In the genomic region with DNA sequence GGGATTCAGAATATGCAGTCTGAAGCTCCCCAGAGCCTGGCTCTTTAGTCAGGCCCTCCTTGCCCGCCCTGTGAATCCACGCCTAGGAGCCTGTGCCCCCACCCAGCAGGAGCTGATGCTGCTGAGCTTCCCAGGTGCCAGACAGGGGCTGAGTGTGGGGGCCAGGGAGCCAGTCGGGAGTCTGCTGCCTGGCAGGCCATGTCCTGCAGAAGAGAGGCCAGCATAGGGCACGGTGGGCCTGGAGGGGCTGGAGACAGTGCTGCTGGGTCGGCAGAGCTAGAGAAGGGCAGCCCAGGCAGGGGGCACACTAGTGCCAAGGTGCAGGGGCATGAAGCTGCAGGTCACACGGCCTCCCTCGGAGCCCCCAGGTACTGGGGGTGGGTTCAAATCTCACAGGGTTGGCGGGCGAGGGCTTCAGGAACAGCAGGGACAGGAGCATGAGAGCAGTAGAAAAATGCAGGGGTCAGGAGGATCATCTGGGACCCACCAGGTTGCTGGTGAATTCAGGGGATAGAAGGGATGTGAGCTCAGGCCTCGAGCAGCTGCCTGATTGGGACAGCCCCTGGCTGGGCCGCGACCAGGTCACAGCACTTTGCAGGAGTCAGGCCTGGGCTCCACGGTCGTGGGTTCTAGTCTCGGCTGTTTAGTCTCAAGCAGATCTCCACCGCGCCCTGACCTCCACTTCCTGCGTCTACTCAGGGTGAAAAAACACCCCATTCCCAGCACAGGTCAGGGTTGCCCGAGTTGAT, we compare ENCODE assay signal across 21 cellular contexts. TPM values are rescaled to one million over a fixed set of nuclear protein-coding genes. Genes with fewer than 3 reads are reported as not detected.
DNase-seq lines count a peak whose midpoint lies in the region; ATAC-seq, FAIRE-seq and TF ChIP-seq lines count a peak whose summit lies in the region.
"Had no signal": no experiment of that assay in that cellular context is flagged by ENCODE, and none has a peak within 500 bp of the region (broad histone marks: within the 10 kb centered on the region; RNA-seq: fewer than 3 reads in every experiment).

No MANE protein-coding gene starts in this region.

- H4K20me1 ChIP-seq in K562 (replicated peaks; ENCODE audit: control insufficient read depth, insufficient read depth, low read length): peaks cover 33% of the 10 kb centered on the region; the same call in 1 of the 2 replicates

- no peak overlapping the region for H3K4ac ChIP-seq in mesendoderm (ENCODE audit: low read depth, low read length)

- DNase-seq in H7 (peak; percentile 30), K562 (ENCODE audit: extremely low read depth in 1 of 4, low spot score in 3 of 4) (no peak), mesendoderm (no peak), vagina (ENCODE audit: extremely low spot score in 2 of 2) (no peak), glomerular visceral epithelial cell (ENCODE audit: extremely low spot score) (no peak), T1000 (lab: John Stamatoyannopoulos, UW) (no peak)
- DNase-seq: AML-193; Caco-2; CD4-positive, CD25-positive, alpha-beta regulatory T cell; GDM1; GM23248; KG1; NCI-H1105 treated with DMSO at 0.1 percent for 48 hours; NCI-H1694; NCI-H2081 treated with DMSO at 0.1 percent for 48 hours; NCI-H510A; NCI-H748 treated with DMSO at 0.1 percent for 48 hours; OCI-M1; RPMI8226 had no signal

- FAIRE-seq in K562 (lab: Jason Lieb, UNC): no peak

- H2BK5ac ChIP-seq in mesendoderm (ENCODE audit: low read length): no peak overlapping the region

- peak overlapping the region; percentile 58 for H3K56ac ChIP-seq in mesendoderm (ENCODE audit: low read length)

- no peak overlapping the region for H2AK5ac ChIP-seq in mesendoderm (ENCODE audit: low read length)

- no peak overlapping the region for H4K8ac ChIP-seq in mesendoderm (ENCODE audit: low read depth, low read length)

- no peaks in the 10 kb centered on the region for H3K79me1 ChIP-seq in mesendoderm (ENCODE audit: low read length)

- H3K9me3 ChIP-seq in K562 (replicated peaks; ENCODE audit: control insufficient read depth, insufficient read depth, low read depth, low read length) (no peaks in the 10 kb centered on the region), vagina (no peaks in the 10 kb centered on the region)
- H3K9me3 ChIP-seq: Caco-2, SJCRH30 had no signal

- TF ChIP-seq RAD21 in K562 (CRISPR knock-in tag; conservative IDR thresholded peaks at IDR 0.05 in 1 of 2, IDR thresholded peaks at IDR 0.05 in 1 of 2): no peak

- H3K27ac ChIP-seq in K562 (ENCODE audit: extremely low read depth, low read depth, low read length): no peak overlapping the region
- no peak overlapping the region for H3K27ac ChIP-seq in mesendoderm (ENCODE audit: low read depth, low read length)
- peak overlapping the region; percentile 83 for H3K27ac ChIP-seq in vagina
- H3K27ac ChIP-seq: GM23248, SJCRH30 had no signal

- BruUV-seq in K562 (replicated peaks; lab: Mats Ljungman, UMichigan): no TSS peak

- H3K4me2 ChIP-seq in K562 (ENCODE audit: insufficient read depth, low read length) (no peak overlapping the region), mesendoderm (ENCODE audit: low read length) (no peak overlapping the region)

- TF ChIP-seq CTCF in K562 (IDR thresholded peaks at IDR 0.05 in 2 of 3, conservative IDR thresholded peaks at IDR 0.05 in 1 of 3; ENCODE audit: insufficient read depth in 2 of 3, low read depth in 1 of 3, low read length in 3 of 3) (no peak), vagina (IDR thresholded peaks at IDR 0.05) (no peak)

- H3K9ac ChIP-seq in K562 (ENCODE audit: insufficient read depth in 1 of 2, low read depth in 2 of 2, low read length in 2 of 2) (peak overlapping the region in 1 of 2 experiments; percentile 45; a peak in 2 of 4 replicates), mesendoderm (ENCODE audit: low read length) (no peak overlapping the region)
- H3K9ac ChIP-seq: GM23248 had no signal

- H2BK120ac ChIP-seq in mesendoderm (ENCODE audit: low read depth, low read length): no peak overlapping the region

- TF ChIP-seq POLR2A in K562 (conservative IDR thresholded peaks at IDR 0.05): no peak
- TF ChIP-seq POLR2A in vagina (IDR thresholded peaks at IDR 0.05): no peak

- H3K9me1 ChIP-seq in K562 (ENCODE audit: control insufficient read depth, insufficient read depth, low read length): peaks cover 8% of the 10 kb centered on the region

- H3K4me1 ChIP-seq in K562 (replicated peaks in 1 of 2; ENCODE audit: control insufficient read depth in 2 of 2, insufficient read depth in 2 of 2, low read length in 2 of 2) (peaks cover 15 to 62% of the 10 kb centered on the region in 2 experiments), mesendoderm (ENCODE audit: control insufficient read depth, low read depth, low read length) (peaks cover 10% of the 10 kb centered on the region), vagina (peaks cover 36% of the 10 kb centered on the region)
- H3K4me1 ChIP-seq: SJCRH30 had no signal

- no peak overlapping the region for H4K5ac ChIP-seq in mesendoderm (ENCODE audit: low read length)

- WGBS in K562 (ENCODE audit: insufficient coverage, low coverage, missing lambda C conversion rate): 28% methylated on average over 19 of the region's 19 CpGs
- no CpG with 5 or more reads among the region's 19 CpGs for WGBS in mesendoderm (ENCODE audit: extremely low coverage, insufficient coverage, low lambda C conversion rate)

- H3K79me2 ChIP-seq in K562 (ENCODE audit: control insufficient read depth, insufficient read depth, low read length) (no peaks in the 10 kb centered on the region; the same call in 2 of the 3 replicates), mesendoderm (ENCODE audit: control insufficient read depth, insufficient read depth, low read length) (no peaks in the 10 kb centered on the region)

- intact Hi-C loops in K562 (cut with micrococcal nuclease) (loop anchor here (10.0 kb wide), 1 partner anchor 45 kb away; no protein-coding TSS in a partner anchor), vagina (cut with DNase I) (no loop called here)

- H2AFZ ChIP-seq in K562 (ENCODE audit: low read depth, low read length): no peak overlapping the region
- H2AFZ ChIP-seq: GM23248 had no signal

- H3K4me3 ChIP-seq in H7 (ENCODE audit: insufficient read depth, low read depth, low read length) (no peak overlapping the region), K562 (no peak overlapping the region), mesendoderm (ENCODE audit: low read length) (no peak overlapping the region), vagina (no peak overlapping the region)
- H3K4me3 ChIP-seq: GM23248, SJCRH30 had no signal

- H3K18ac ChIP-seq in mesendoderm (ENCODE audit: low read length): no peak overlapping the region

- TF ChIP-seq EP300 in K562 (IDR thresholded peaks at IDR 0.05; ENCODE audit: low read length): no peak

- H3K23ac ChIP-seq in mesendoderm (ENCODE audit: low read length): no peak overlapping the region

- in situ Hi-C loops in K562 (cut with MboI): no loop called here

- H3K36me3 ChIP-seq in H7 (replicated peaks; ENCODE audit: control insufficient read depth, insufficient read depth, low read length) (no peaks in the 10 kb centered on the region), K562 (ENCODE audit: control insufficient read depth, insufficient read depth, low read length) (no peaks in the 10 kb centered on the region), mesendoderm (ENCODE audit: control insufficient read depth, insufficient read depth, low read length) (no peaks in the 10 kb centered on the region), vagina (no peaks in the 10 kb centered on the region)
- H3K36me3 ChIP-seq: SJCRH30 had no signal

- POLR2A ChIA-PET in K562 (lab: Yijun Ruan, JAX): interaction anchor here (0.5 to 6.0 kb wide), 15 partner anchors 8 to 672 kb away, joined by 3 to 52 read pairs (median 4); no protein-coding TSS in a partner anchor

- H3K27me3 ChIP-seq in H7 (ENCODE audit: control insufficient read depth, insufficient read depth, low read length): peaks cover 16% of the 10 kb centered on the region
- H3K27me3 ChIP-seq in K562 (ENCODE audit: control insufficient read depth in 2 of 2, insufficient read depth in 2 of 2, low read length in 2 of 2): peaks cover 34 to 61% of the 10 kb centered on the region in 2 experiments; a peak in 4 of 5 replicates
- H3K27me3 ChIP-seq in mesendoderm (ENCODE audit: insufficient read depth, low read length, poor library complexity): no peaks in the 10 kb centered on the region
- no peaks in the 10 kb centered on the region for H3K27me3 ChIP-seq in vagina

- no peak overlapping the region for H2BK15ac ChIP-seq in mesendoderm (replicated peaks; ENCODE audit: low read depth)

- ATAC-seq in K562 (no peak), GM21786 (IDR thresholded peaks at IDR 0.05; ENCODE audit: unreplicated experiment) (no peak)

- CTCF ChIA-PET in K562 (lab: Yijun Ruan, JAX; ENCODE audit: low intra/inter-chr PET ratio): interaction anchor here (0.7 kb wide), 1 partner anchor 302 kb away, joined by 3 read pairs; no protein-coding TSS in a partner anchor

RNA-seq across cellular contexts. Expression of a gene that starts 4.1 kb away (rescaled TPM):
- 28.4 and 36.0 TPM in 2 replicates for total RNA-seq in H7 (2014; rRNA removed; shearing (Covaris generic))
- total RNA-seq in K562 (2011; cell fraction: chromatin; rRNA removed; ENCODE audit: low replicate concordance): 625 and 1,610 TPM in 2 replicates
- 538 and 650 TPM in 2 replicates for total RNA-seq in K562 (2011; cell fraction: nucleolus; rRNA removed)
- total RNA-seq in K562 (2011; cell fraction: nucleoplasm; rRNA removed): 407 and 495 TPM in 2 replicates
- total RNA-seq in K562 (2014; rRNA removed): 116 and 125 TPM in 2 replicates
- total RNA-seq in K562 (2014; rRNA removed; fragmentation: Illumina TruSeq; extraction: Trizol): 92.5 and 94.6 TPM in 2 replicates
- total RNA-seq in K562 (2015; rRNA removed; fragmentation: Illumina TruSeq; extraction: Trizol): 28.1 and 34.9 TPM in 2 replicates
- total RNA-seq in K562 (2021): 177 and 195 TPM in 2 replicates
- polyA plus RNA-seq in K562 (2011; rRNA removed): 119 and 238 TPM in 2 replicates
- 143 and 156 TPM in 2 replicates for polyA plus RNA-seq in K562 (2011; cell fraction: cytosol; rRNA removed)
- 671 and 957 TPM in 2 replicates for polyA plus RNA-seq in K562 (2011; cell fraction: nucleus; rRNA removed)
- polyA plus RNA-seq in K562 (2012): 122 and 123 TPM in 2 replicates
- polyA plus RNA-seq in K562 (2014; fragmentation: Illumina TruSeq; extraction: Trizol): 135 and 164 TPM in 2 replicates
- 1 to 10 TPM in 1 of 2 experiments, under 1 TPM in 1; 0.03 to 1.9 TPM for polyA plus RNA-seq in K562 (2014; fragmentation: Nextera tagmentation; extraction: Ambion mirVana)
- 129 and 135 TPM in 2 replicates for polyA plus RNA-seq in K562 (2014; rRNA removed)
- 306 and 458 TPM in 2 replicates for polyA minus RNA-seq in K562 (2011; rRNA and poly(A)+ RNA removed)
- polyA minus RNA-seq in K562 (2011; cell fraction: cytosol; rRNA and poly(A)+ RNA removed): 83.2 and 205 TPM in 2 replicates
- polyA minus RNA-seq in K562 (2011; cell fraction: nucleus; rRNA and poly(A)+ RNA removed): 284 and 666 TPM in 2 replicates
- polyA plus RNA-seq in mesendoderm (2013, experiment 1 of 2): 6.2 TPM
- 5.7 TPM for polyA plus RNA-seq in mesendoderm (2013, experiment 2 of 2)
- total RNA-seq in vagina: 67.3 TPM
- polyA plus RNA-seq: CD4-positive, CD25-positive, alpha-beta regulatory T cell had no signal

RNA-seq across cellular contexts. Expression of a gene that starts 13.1 kb away (rescaled TPM):
- 3.7 and 7.3 TPM in 2 replicates for total RNA-seq in H7 (2014; rRNA removed; shearing (Covaris generic))
- total RNA-seq in K562 (2011; cell fraction: chromatin; rRNA removed; ENCODE audit: low replicate concordance): 12.5 and 89.3 TPM in 2 replicates
- 145 and 149 TPM in 2 replicates for total RNA-seq in K562 (2011; cell fraction: nucleolus; rRNA removed)
- 44.7 and 52.3 TPM in 2 replicates for total RNA-seq in K562 (2011; cell fraction: nucleoplasm; rRNA removed)
- 85.2 and 90.0 TPM in 2 replicates for total RNA-seq in K562 (2014; rRNA removed)
- total RNA-seq in K562 (2014; rRNA removed; fragmentation: Illumina TruSeq; extraction: Trizol): 2.1 and 2.8 TPM in 2 replicates
- 1.6 and 5.2 TPM in 2 replicates for total RNA-seq in K562 (2015; rRNA removed; fragmentation: Illumina TruSeq; extraction: Trizol)
- total RNA-seq in K562 (2021): 139 and 162 TPM in 2 replicates
- polyA plus RNA-seq in K562 (2011; rRNA removed): 9.2 and 33.6 TPM in 2 replicates
- polyA plus RNA-seq in K562 (2011; cell fraction: cytosol; rRNA removed): 60.0 and 286 TPM in 2 replicates
- 103 and 165 TPM in 2 replicates for polyA plus RNA-seq in K562 (2011; cell fraction: nucleus; rRNA removed)
- 49.9 and 97.0 TPM in 2 replicates for polyA plus RNA-seq in K562 (2012)
- polyA plus RNA-seq in K562 (2014; fragmentation: Illumina TruSeq; extraction: Trizol): 1.6 and 15.2 TPM in 2 replicates
- 1 to 10 TPM in 1 of 2 experiments, under 1 TPM in 1; 0.69 to 1.1 TPM for polyA plus RNA-seq in K562 (2014; fragmentation: Nextera tagmentation; extraction: Ambion mirVana)
- 110 and 150 TPM in 2 replicates for polyA plus RNA-seq in K562 (2014; rRNA removed)
- 2.4 and 2.8 TPM in 2 replicates for polyA minus RNA-seq in K562 (2011; rRNA and poly(A)+ RNA removed)
- 43.2 and 113 TPM in 2 replicates for polyA minus RNA-seq in K562 (2011; cell fraction: cytosol; rRNA and poly(A)+ RNA removed)
- polyA minus RNA-seq in K562 (2011; cell fraction: nucleus; rRNA and poly(A)+ RNA removed): 19.4 and 37.3 TPM in 2 replicates
- 0.52 TPM for polyA plus RNA-seq in mesendoderm (2013, experiment 1 of 2)
- 0.45 TPM for polyA plus RNA-seq in mesendoderm (2013, experiment 2 of 2)
- total RNA-seq in vagina: 14.5 TPM
- polyA plus RNA-seq: CD4-positive, CD25-positive, alpha-beta regulatory T cell had no signal

RNA-seq across cellular contexts. Expression of a gene that starts 50.4 kb away (rescaled TPM):
- total RNA-seq in H7 (2014; rRNA removed; shearing (Covaris generic)): 6.2 and 6.7 TPM in 2 replicates
- 31.9 and 90.7 TPM in 2 replicates for total RNA-seq in K562 (2011; cell fraction: chromatin; rRNA removed; ENCODE audit: low replicate concordance)
- 41.9 and 52.4 TPM in 2 replicates for total RNA-seq in K562 (2011; cell fraction: nucleolus; rRNA removed)
- total RNA-seq in K562 (2011; cell fraction: nucleoplasm; rRNA removed): 40.6 and 47.0 TPM in 2 replicates
- total RNA-seq in K562 (2014; rRNA removed) (8.9 and 14.0 TPM in 2 replicates), K562 (2014; rRNA removed; fragmentation: Illumina TruSeq; extraction: Trizol) (2.1 and 2.6 TPM in 2 replicates), K562 (2015; rRNA removed; fragmentation: Illumina TruSeq; extraction: Trizol) (3.5 and 3.9 TPM in 2 replicates), K562 (2021) (34.2 and 35.0 TPM in 2 replicates), vagina (7.1 TPM)
- polyA plus RNA-seq in K562 (2011; rRNA removed) (2.5 and 9.5 TPM in 2 replicates), K562 (2014; fragmentation: Illumina TruSeq; extraction: Trizol) (8.0 and 12.8 TPM in 2 replicates), K562 (2014; fragmentation: Nextera tagmentation; extraction: Ambion mirVana) (under 1 TPM; 0.07 to 0.11 TPM), K562 (2014; rRNA removed) (14.7 and 17.1 TPM in 2 replicates)
- polyA plus RNA-seq in K562 (2011; cell fraction: cytosol; rRNA removed): 5.8 and 7.7 TPM in 2 replicates
- 55.1 and 87.1 TPM in 2 replicates for polyA plus RNA-seq in K562 (2011; cell fraction: nucleus; rRNA removed)
- 12.4 and 14.0 TPM in 2 replicates for polyA plus RNA-seq in K562 (2012)
- 2.2 and 5.5 TPM in 2 replicates for polyA minus RNA-seq in K562 (2011; rRNA and poly(A)+ RNA removed)
- polyA minus RNA-seq in K562 (2011; cell fraction: cytosol; rRNA and poly(A)+ RNA removed): 5.4 and 22.9 TPM in 2 replicates
- polyA minus RNA-seq in K562 (2011; cell fraction: nucleus; rRNA and poly(A)+ RNA removed): 20.1 and 45.7 TPM in 2 replicates
- polyA plus RNA-seq in mesendoderm (2013, experiment 1 of 2): 0.03 TPM
- 0.10 TPM for polyA plus RNA-seq in mesendoderm (2013, experiment 2 of 2)
- total RNA-seq: CD4-positive, CD25-positive, alpha-beta regulatory T cell had no signal
- polyA plus RNA-seq: CD4-positive, CD25-positive, alpha-beta regulatory T cell had no signal
